28 cellular contexts compared by ENCODE assay signal in the genomic region with DNA sequence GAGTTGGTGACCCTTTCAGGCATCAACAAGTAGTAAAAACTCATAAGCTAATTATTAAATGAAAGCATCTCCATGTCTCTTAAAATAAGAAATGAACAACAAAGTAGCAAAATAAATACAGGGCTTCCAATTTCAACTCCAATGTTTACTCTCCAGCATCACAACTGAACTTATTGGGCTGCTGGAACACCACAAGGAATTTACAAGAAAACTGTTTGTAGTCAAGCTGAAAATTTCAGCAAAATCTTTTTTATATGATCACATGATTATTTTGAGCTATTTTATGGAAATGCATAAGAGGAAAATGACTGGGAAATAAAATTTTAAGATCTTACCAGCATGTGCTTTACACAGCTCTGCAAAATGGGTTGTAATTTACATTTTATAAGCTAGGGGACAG. TPM values are rescaled to one million over a fixed set of nuclear protein-coding genes. Genes with fewer than 3 reads are reported as not detected.
"Had no signal": no experiment of that assay in that cellular context is flagged by ENCODE, and none has a peak within 500 bp of the region (broad histone marks: within the 10 kb centered on the region; RNA-seq: fewer than 3 reads in every experiment).

No MANE protein-coding gene starts in this region.

- H3K4me3 ChIP-seq: gastroesophageal sphincter, heart right ventricle had no signal

- H3K9me3 ChIP-seq: gastroesophageal sphincter, heart right ventricle had no signal

- H3K27me3 ChIP-seq: brain microvascular endothelial cell, gastroesophageal sphincter, heart right ventricle had no signal

- H3K27me3 Mint-ChIP-seq: activated CD4-positive, alpha-beta memory T cell treated with anti-CD3 and anti-CD28 coated beads for 36 hours; activated CD4-positive, alpha-beta T cell treated with anti-CD3 and anti-CD28 coated beads for 36 hours; activated CD4-positive, alpha-beta T cell treated with anti-CD3 and anti-CD28 coated beads, Interleukin-2, amount 10 ng/mL, durations not matched to agents 24 days and 14 days; activated naive CD8-positive, alpha-beta T cell; activated T-cell treated with anti-CD3 and anti-CD28 coated beads, Interleukin-2, amount 50 U/mL, for 24 hours; effector memory CD8-positive, alpha-beta T cell; T-helper 17 cell had no signal

- H3K36me3 Mint-ChIP-seq: activated CD4-positive, alpha-beta memory T cell treated with anti-CD3 and anti-CD28 coated beads for 36 hours; activated naive CD8-positive, alpha-beta T cell had no signal

- H3K27ac ChIP-seq: brain microvascular endothelial cell, gastroesophageal sphincter, heart right ventricle had no signal

- ATAC-seq: activated CD4-positive, alpha-beta T cell treated with anti-CD3 and anti-CD28 coated beads for 36 hours; activated T-cell treated with anti-CD3 and anti-CD28 coated beads, Interleukin-2, amount 50 U/mL, for 72 hours; effector memory CD8-positive, alpha-beta T cell; esophagus mucosa; gastroesophageal sphincter; heart right ventricle; T-helper 17 cell had no signal

- DNase-seq: activated CD4-positive, alpha-beta memory T cell treated with anti-CD3 and anti-CD28 coated beads for 36 hours; activated CD4-positive, alpha-beta T cell treated with anti-CD3 and anti-CD28 coated beads for 36 hours; activated CD4-positive, alpha-beta T cell treated with anti-CD3 and anti-CD28 coated beads, Interleukin-2, amount 10 ng/mL, durations not matched to agents 24 days and 14 days; activated CD4-positive, CD25-positive, alpha-beta regulatory T cell; activated CD4-positive, CD25-positive, alpha-beta regulatory T cell treated with anti-CD3 and anti-CD28 coated beads, Interleukin-2, amount 50 U/mL, for 72 hours; activated CD8-positive, alpha-beta memory T cell treated with anti-CD3 and anti-CD28 coated beads, Interleukin-2, amount 50 U/mL, for 48 hours; activated gamma-delta T cell treated with Interleukin-2 at 50 U/mL for 16 hours; activated naive CD4-positive, alpha-beta T cell treated with anti-CD3 and anti-CD28 coated beads, Interleukin-2, amount 50 U/mL, for 16 hours; activated naive CD4-positive, alpha-beta T cell treated with Interleukin-2 at 50 U/mL for 16 hours; activated T-cell treated with anti-CD3 and anti-CD28 coated beads for 4 hours; activated T-cell treated with anti-CD3 and anti-CD28 coated beads, Interleukin-2, amount 50 U/mL, for 24 hours; activated T-cell treated with anti-CD3 and anti-CD28 coated beads, Interleukin-2, amount 50 U/mL, for 72 hours; amniotic stem cell; anterior cingulate cortex; brain microvascular endothelial cell; cortex of kidney; dermis blood vessel endothelial cell; effector CD4-positive, alpha-beta T cell; effector memory CD8-positive, alpha-beta T cell; foreskin melanocyte; heart right ventricle; T-helper 1 cell; T-helper 17 cell; T1000 had no signal

- H3K36me3 ChIP-seq: brain microvascular endothelial cell, gastroesophageal sphincter, heart right ventricle had no signal

- H3K4me3 Mint-ChIP-seq: activated CD4-positive, alpha-beta memory T cell treated with anti-CD3 and anti-CD28 coated beads for 36 hours; activated CD4-positive, alpha-beta T cell treated with anti-CD3 and anti-CD28 coated beads for 36 hours; activated CD4-positive, alpha-beta T cell treated with anti-CD3 and anti-CD28 coated beads, Interleukin-2, amount 10 ng/mL, durations not matched to agents 24 days and 14 days; activated naive CD8-positive, alpha-beta T cell; activated T-cell treated with anti-CD3 and anti-CD28 coated beads, Interleukin-2, amount 50 U/mL, for 24 hours; activated T-cell treated with anti-CD3 and anti-CD28 coated beads, Interleukin-2, amount 50 U/mL, for 72 hours; effector memory CD8-positive, alpha-beta T cell; T-helper 17 cell; T-helper 2 cell treated with Interferon-gamma antibody and Interleukin-4, amounts not matched to agents 5 μg/mL and 100 μg/mL, for 36 hours had no signal

- H3K9me3 Mint-ChIP-seq: activated CD4-positive, alpha-beta memory T cell treated with anti-CD3 and anti-CD28 coated beads for 36 hours; activated CD4-positive, alpha-beta T cell treated with anti-CD3 and anti-CD28 coated beads, Interleukin-2, amount 10 ng/mL, durations not matched to agents 24 days and 14 days; activated T-cell treated with anti-CD3 and anti-CD28 coated beads, Interleukin-2, amount 50 U/mL, for 24 hours; activated T-cell treated with anti-CD3 and anti-CD28 coated beads, Interleukin-2, amount 50 U/mL, for 72 hours; effector memory CD8-positive, alpha-beta T cell; T-helper 2 cell treated with Interferon-gamma antibody and Interleukin-4, amounts not matched to agents 5 μg/mL and 100 μg/mL, for 36 hours had no signal

- H3K27ac Mint-ChIP-seq: activated CD4-positive, alpha-beta memory T cell treated with anti-CD3 and anti-CD28 coated beads for 36 hours; activated CD4-positive, alpha-beta T cell treated with anti-CD3 and anti-CD28 coated beads for 36 hours; activated CD4-positive, alpha-beta T cell treated with anti-CD3 and anti-CD28 coated beads, Interleukin-2, amount 10 ng/mL, durations not matched to agents 24 days and 14 days; activated naive CD8-positive, alpha-beta T cell; activated T-cell treated with anti-CD3 and anti-CD28 coated beads, Interleukin-2, amount 50 U/mL, for 24 hours; activated T-cell treated with anti-CD3 and anti-CD28 coated beads, Interleukin-2, amount 50 U/mL, for 72 hours; effector memory CD8-positive, alpha-beta T cell; T-helper 17 cell; T-helper 2 cell treated with Interferon-gamma antibody and Interleukin-4, amounts not matched to agents 5 μg/mL and 100 μg/mL, for 36 hours had no signal

- H3K4me1 Mint-ChIP-seq: activated CD4-positive, alpha-beta T cell treated with anti-CD3 and anti-CD28 coated beads for 36 hours; activated CD4-positive, alpha-beta T cell treated with anti-CD3 and anti-CD28 coated beads, Interleukin-2, amount 10 ng/mL, durations not matched to agents 24 days and 14 days; T-helper 17 cell had no signal

RNA-seq across cellular contexts. Expression of a gene that starts 28.1 kb away (rescaled TPM):
- total RNA-seq: activated CD4-positive, alpha-beta memory T cell treated with anti-CD3 and anti-CD28 coated beads for 36 hours; activated CD4-positive, alpha-beta T cell treated with anti-CD3 and anti-CD28 coated beads for 36 hours; activated CD4-positive, alpha-beta T cell treated with anti-CD3 and anti-CD28 coated beads, Interleukin-2, amount 10 ng/mL, durations not matched to agents 24 days and 14 days had no signal
